8 cellular contexts compared by ENCODE assay signal in the genomic region with DNA sequence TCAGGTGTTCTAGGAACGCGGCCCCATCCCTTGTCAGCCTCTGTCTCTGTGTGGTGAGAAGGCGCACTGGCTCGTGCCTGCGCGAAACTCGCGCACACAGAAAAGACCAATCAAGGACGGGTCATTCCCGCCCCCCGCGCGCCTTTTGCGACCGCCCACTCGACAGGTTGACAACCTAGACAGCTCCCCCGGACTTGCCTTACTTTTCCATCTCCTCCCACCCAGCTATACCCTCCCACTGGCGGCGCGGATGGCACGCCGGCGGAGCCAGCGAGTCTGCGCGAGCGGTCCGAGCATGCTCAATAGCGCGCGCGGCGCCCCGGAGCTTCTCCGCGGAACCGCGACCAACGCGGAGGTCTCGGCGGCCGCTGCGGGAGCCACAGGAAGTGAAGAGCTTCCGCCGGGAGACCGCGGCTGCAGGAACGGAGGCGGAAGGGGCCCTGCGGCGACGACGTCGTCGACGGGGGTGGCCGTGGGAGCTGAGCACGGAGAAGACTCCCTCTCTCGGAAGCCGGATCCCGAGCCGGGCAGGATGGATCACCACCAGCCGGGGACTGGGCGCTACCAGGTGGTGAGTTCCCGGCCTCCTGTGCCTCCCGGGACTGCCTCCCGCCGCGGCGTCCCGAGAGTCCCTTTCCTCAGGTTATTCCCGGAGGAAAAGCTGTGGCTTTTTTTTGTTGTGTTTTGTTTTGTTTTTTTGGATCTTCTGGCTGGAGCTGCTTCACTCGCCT. TPM values are rescaled to one million over a fixed set of nuclear protein-coding genes. Genes with fewer than 3 reads are reported as not detected.
DNase-seq lines count a peak whose midpoint lies in the region; ATAC-seq and TF ChIP-seq lines count a peak whose summit lies in the region.

A gene with protein sequence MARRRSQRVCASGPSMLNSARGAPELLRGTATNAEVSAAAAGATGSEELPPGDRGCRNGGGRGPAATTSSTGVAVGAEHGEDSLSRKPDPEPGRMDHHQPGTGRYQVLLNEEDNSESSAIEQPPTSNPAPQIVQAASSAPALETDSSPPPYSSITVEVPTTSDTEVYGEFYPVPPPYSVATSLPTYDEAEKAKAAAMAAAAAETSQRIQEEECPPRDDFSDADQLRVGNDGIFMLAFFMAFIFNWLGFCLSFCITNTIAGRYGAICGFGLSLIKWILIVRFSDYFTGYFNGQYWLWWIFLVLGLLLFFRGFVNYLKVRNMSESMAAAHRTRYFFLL (plus strand): TSS at position 202 of the 731 bp plus-strand sequence. CDS start 49 bp downstream, at position 251.

- no peak for TF ChIP-seq CTCF in PC-9 (conservative IDR thresholded peaks at IDR 0.05)

- 0% methylated on average over 74 of the region's 74 CpGs for WGBS in esophagus, 2 donors

- H3K4me3 Mint-ChIP-seq in IgD-negative memory B cell, result peak within 1 kb of the TSS; percentile 73 to 94 (median 85)
- peak within 1 kb of the TSS; percentile 86 for H3K4me3 Mint-ChIP-seq in activated T-cell treated with anti-CD3 and anti-CD28 coated beads, Interleukin-2, amount 50 U/mL, for 24 hours

- H3K36me3 ChIP-seq in PC-9 (ENCODE audit: low read depth), result no peaks in the 10 kb centered on the region
- H3K36me3 ChIP-seq in esophagus (ENCODE audit: control insufficient read depth in 2 of 2, insufficient read depth in 2 of 2, low read length in 1 of 2), result no peaks in the 10 kb centered on the region
- H3K36me3 ChIP-seq in mucosa of stomach (ENCODE audit: control insufficient read depth, insufficient read depth, low read length), result no peaks in the 10 kb centered on the region

- H3K4me2 ChIP-seq in PC-9, result peak within 1 kb of the TSS; percentile 81

- H3K9me3 ChIP-seq in PC-9 (ENCODE audit: insufficient read depth, low read depth), result no peaks in the 10 kb centered on the region
- H3K9me3 ChIP-seq in esophagus (ENCODE audit: control insufficient read depth in 2 of 2, insufficient read depth in 1 of 2, low read depth in 1 of 2, low read length in 1 of 2), result no peaks in the 10 kb centered on the region
- no peaks in the 10 kb centered on the region for H3K9me3 ChIP-seq in mucosa of stomach (ENCODE audit: control insufficient read depth, low read length)

- H3K27ac Mint-ChIP-seq in IgD-negative memory B cell, result peak within 1 kb of the TSS in 2 of 3 donors; percentile 20 to 94
- peak within 1 kb of the TSS; percentile 97 for H3K27ac Mint-ChIP-seq in activated T-cell treated with anti-CD3 and anti-CD28 coated beads, Interleukin-2, amount 50 U/mL, for 24 hours

- POLR2A ChIA-PET in PC-9 (lab: Charles Lee; ENCODE audit: unreplicated experiment), result interaction anchor here (0.6 to 1.4 kb wide), 15 partner anchors 10 to 1960 kb away, joined by 3 to 34 read pairs (median 5); no protein-coding TSS in a partner anchor

- H3K27me3 Mint-ChIP-seq in IgD-negative memory B cell, result peaks cover 17% of the 10 kb centered on the region
- no peaks in the 10 kb centered on the region for H3K27me3 Mint-ChIP-seq in activated T-cell treated with anti-CD3 and anti-CD28 coated beads, Interleukin-2, amount 50 U/mL, for 24 hours

- peaks cover 36% of the 10 kb centered on the region for H3F3A ChIP-seq in PC-9 (ENCODE audit: insufficient read depth, low read depth)

- H4K20me1 ChIP-seq in PC-9 (ENCODE audit: insufficient read depth), result peaks cover 4% of the 10 kb centered on the region; the same call in 1 of the 2 replicates

- CTCF ChIA-PET in PC-9 (lab: Charles Lee), result interaction anchor here (0.5 to 1.0 kb wide), 4 partner anchors 10 to 57 kb away, joined by 3 to 13 read pairs (median 5); no protein-coding TSS in a partner anchor

- intact Hi-C loops in PC-9 (cut with micrococcal nuclease; ENCODE audit: unreplicated experiment), result loop anchor here (5.0 kb wide), 2 partner anchors 59 to 74 kb away; a partner anchor contains a TSS

- H3K36me3 Mint-ChIP-seq in IgD-negative memory B cell, result no peaks in the 10 kb centered on the region
- H3K36me3 Mint-ChIP-seq in activated T-cell treated with anti-CD3 and anti-CD28 coated beads, Interleukin-2, amount 50 U/mL, for 24 hours (ENCODE audit: low read depth), result peaks cover 42% of the 10 kb centered on the region

- peak within 1 kb of the TSS; percentile 94 for H3K9ac ChIP-seq in mucosa of stomach (ENCODE audit: low read length)

- H3K4me3 ChIP-seq in PC-9, result peak within 1 kb of the TSS; percentile 91
- H3K4me3 ChIP-seq in esophagus (ENCODE audit: low read depth in 1 of 2, low read length in 2 of 2), result peak within 1 kb of the TSS; percentile 55 to 89
- peak within 1 kb of the TSS; percentile 93 for H3K4me3 ChIP-seq in mucosa of stomach (ENCODE audit: low read length)

- H3K27ac ChIP-seq in PC-9, result peak within 1 kb of the TSS; percentile 81
- peak within 1 kb of the TSS; percentile 92 to 95 for H3K27ac ChIP-seq in esophagus (ENCODE audit: low read depth in 2 of 2, low read length in 1 of 2)

- no peaks in the 10 kb centered on the region for H3K9me2 ChIP-seq in PC-9 (ENCODE audit: insufficient read depth)

- H3K27me3 ChIP-seq in PC-9 (ENCODE audit: insufficient read depth, low read depth), result no peaks in the 10 kb centered on the region
- no peaks in the 10 kb centered on the region for H3K27me3 ChIP-seq in esophagus (ENCODE audit: control insufficient read depth in 1 of 2, insufficient read depth in 2 of 2, low read length in 2 of 2)
- no peaks in the 10 kb centered on the region for H3K27me3 ChIP-seq in mucosa of stomach (ENCODE audit: control insufficient read depth, insufficient read depth, low read length)

- peak within 1 kb of the TSS; percentile 84 for H2AFZ ChIP-seq in PC-9

- H3K4me1 ChIP-seq in PC-9 (replicated peaks; ENCODE audit: insufficient read depth), result peaks cover 44% of the 10 kb centered on the region
- no peaks in the 10 kb centered on the region for H3K4me1 ChIP-seq in esophagus (ENCODE audit: control insufficient read depth in 2 of 2, insufficient read depth in 2 of 2, low read length in 1 of 2)
- H3K4me1 ChIP-seq in mucosa of stomach (ENCODE audit: control insufficient read depth, insufficient read depth, low read length), result peaks cover 29% of the 10 kb centered on the region

- DNase-seq in DMS 273 treated with DMSO at 0.1 percent for 48 hours (lab: John Stamatoyannopoulos, UW) (peak; percentile 46), PC-9 (peak; percentile 86 to 94)
- DNase-seq in activated T-cell treated with anti-CD3 and anti-CD28 coated beads, Interleukin-2, amount 50 U/mL, for 24 hours, result peak; percentile 95
- peak; percentile 70 to 71 for DNase-seq in stimulated activated CD8-positive, alpha-beta memory T cell treated with anti-CD3 and anti-CD28 coated beads, Interleukin-7, amount 100 ng/mL, for 1 hour (ENCODE audit: low read depth in 2 of 2)

- H3K9me3 Mint-ChIP-seq in IgD-negative memory B cell, result peaks cover 0 to 2% (median 0%) of the 10 kb centered on the region in 3 donors
- H3K9me3 Mint-ChIP-seq in activated T-cell treated with anti-CD3 and anti-CD28 coated beads, Interleukin-2, amount 50 U/mL, for 24 hours, result no peaks in the 10 kb centered on the region

- ATAC-seq in GM21528 (IDR thresholded peaks at IDR 0.05; ENCODE audit: low FRiP score, unreplicated experiment), result peak; percentile 88

- peaks cover 5 to 16% (median 16%) of the 10 kb centered on the region in 3 donors for H3K4me1 Mint-ChIP-seq in IgD-negative memory B cell
- peaks cover 68% of the 10 kb centered on the region for H3K4me1 Mint-ChIP-seq in activated T-cell treated with anti-CD3 and anti-CD28 coated beads, Interleukin-2, amount 50 U/mL, for 24 hours (ENCODE audit: low read depth)

- BruUV-seq in PC-9 (replicated peaks; lab: Mats Ljungman, UMichigan), result TSS peak; percentile 30

- H3K79me2 ChIP-seq in PC-9 (ENCODE audit: low read depth), result peaks cover 42% of the 10 kb centered on the region

RNA-seq across cellular contexts. Expression of the gene that starts here (rescaled TPM):
- polyA plus RNA-seq in IgD-negative memory B cell (not detected), esophagus (10 to 100 TPM; 37.5 to 45.5 TPM)
- 47.9 and 48.4 TPM in 2 replicates for total RNA-seq in PC-9 (2021)

Comparison
In these comparisons a context has a peak if more than half of its experiments do, and no peak if none do; other contexts are left out.
1. Peak in every context shown above with its lines: DNase-seq, ATAC-seq, H3K4me3 ChIP-seq and H3K27ac ChIP-seq.
2. RNA of the gene that starts here (polyA plus RNA-seq): 37.5 to 45.5 TPM in esophagus; not detected in IgD-negative memory B cell (single experiment); every median in the first group is over 10 times any median in the second.